ENCODE assay signal across 20 cellular contexts in the genomic region with DNA sequence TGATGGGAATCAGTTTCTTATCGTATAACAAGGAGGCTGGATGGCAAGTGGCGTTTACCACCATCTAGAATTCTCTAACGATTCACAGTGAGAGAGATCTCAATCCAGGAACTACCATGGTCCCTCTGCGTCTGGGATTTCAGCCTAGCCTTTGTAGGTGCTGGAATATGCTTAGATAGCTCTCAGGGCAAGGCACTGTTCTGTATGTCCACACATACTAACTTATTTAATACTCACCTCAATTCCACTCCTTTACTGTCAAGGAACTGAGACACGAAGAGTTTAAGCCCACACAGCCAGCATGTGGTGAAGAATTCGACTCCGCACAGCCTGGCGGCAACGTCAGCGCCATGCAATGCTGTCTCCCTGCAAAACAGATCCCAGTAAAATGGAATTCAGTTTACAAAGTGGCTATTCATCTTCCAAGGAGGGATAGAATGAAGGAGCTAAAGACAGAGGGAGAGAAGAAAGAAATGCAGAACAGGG.
DNase-seq lines count a peak whose midpoint lies in the region; ATAC-seq, FAIRE-seq and TF ChIP-seq lines count a peak whose summit lies in the region.
"Had no signal": no experiment of that assay in that cellular context is flagged by ENCODE, and none has a peak within 500 bp of the region (broad histone marks: within the 10 kb centered on the region; RNA-seq: fewer than 3 reads in every experiment).

No MANE protein-coding gene starts in this region.

- H3K56ac ChIP-seq in H1 (replicated peaks; ENCODE audit: insufficient read length, low read depth, low read length), result peak overlapping the region; percentile 75

- TF ChIP-seq CTCF in H1 (IDR thresholded peaks at IDR 0.05; ENCODE audit: control extremely low read depth in 1 of 3, insufficient read depth in 1 of 3, low read depth in 1 of 3, low read length in 3 of 3), result no peak
- no peak for TF ChIP-seq CTCF in retinal pigment epithelial cell (conservative IDR thresholded peaks at IDR 0.05; ENCODE audit: low read depth, low read length)
- TF ChIP-seq CTCF in pancreas (IDR thresholded peaks at IDR 0.05), result no peak
- TF ChIP-seq CTCF in natural killer cell (IDR thresholded peaks at IDR 0.05), result no peak

- TF ChIP-seq EP300 in H1 (IDR thresholded peaks at IDR 0.05; ENCODE audit: borderline replicate concordance in 1 of 2, low read depth in 2 of 2, low read length in 2 of 2), result no peak

- H3K4me1 ChIP-seq in HUES48 (ENCODE audit: control insufficient read depth, insufficient read depth, low read length), result peaks cover 60% of the 10 kb centered on the region
- peaks cover 23 to 41% (median 33%) of the 10 kb centered on the region in 4 experiments for H3K4me1 ChIP-seq in H1 (replicated peaks in 1 of 4; ENCODE audit: control insufficient read depth in 3 of 4, insufficient read depth in 4 of 4, low read length in 3 of 4)
- no peaks in the 10 kb centered on the region for H3K4me1 ChIP-seq in pancreas
- H3K4me1 ChIP-seq: spleen had no signal

- peaks cover 5% of the 10 kb centered on the region for H3K23me2 ChIP-seq in H1 (ENCODE audit: low read depth, low read length)

- H2BK5ac ChIP-seq in H1 (ENCODE audit: low read depth, low read length), result peak overlapping the region; percentile 100

- no peak overlapping the region for H3K27ac Mint-ChIP-seq in natural killer cell
- H3K27ac Mint-ChIP-seq: naive thymus-derived CD4-positive, alpha-beta T cell had no signal

- H3K27me3 Mint-ChIP-seq in natural killer cell (ENCODE audit: low read depth in 2 of 2), result no peaks in the 10 kb centered on the region

- H3K9ac ChIP-seq in HUES48 (ENCODE audit: low read depth, low read length) (peak overlapping the region; percentile 80), H1 (replicated peaks in 1 of 4; ENCODE audit: extremely low read depth in 1 of 4, low read depth in 3 of 4, low read length in 3 of 4) (peak overlapping the region; percentile 20 to 86 (median 70))

- no peaks in the 10 kb centered on the region for H4K20me1 ChIP-seq in H1 (replicated peaks in 1 of 2; ENCODE audit: control insufficient read depth in 1 of 2, insufficient read depth in 2 of 2, low read length in 2 of 2)

- no peaks in the 10 kb centered on the region for H3K79me2 ChIP-seq in H1 (ENCODE audit: control insufficient read depth in 1 of 2, insufficient read depth in 2 of 2, low read length in 2 of 2)

- H3K36me3 ChIP-seq in HUES48 (ENCODE audit: control insufficient read depth, insufficient read depth, low read length), result no peaks in the 10 kb centered on the region
- no peaks in the 10 kb centered on the region for H3K36me3 ChIP-seq in H1 (ENCODE audit: control insufficient read depth in 2 of 4, insufficient read depth in 4 of 4, low read length in 3 of 4)
- H3K36me3 ChIP-seq in pancreas, result no peaks in the 10 kb centered on the region
- H3K36me3 ChIP-seq: esophagus squamous epithelium, spleen had no signal

- peak overlapping the region; percentile 100 for H2AK5ac ChIP-seq in H1 (ENCODE audit: low read depth, low read length)

- H3K4me3 ChIP-seq in HUES48 (ENCODE audit: low read depth, low read length) (peak overlapping the region; percentile 55), H1 (ENCODE audit: extremely low read depth in 1 of 4, insufficient read depth in 2 of 4, low read depth in 3 of 4, low read length in 4 of 4) (peak overlapping the region; percentile 2 to 51 (median 27); a peak in 7 of 8 replicates), retinal pigment epithelial cell (ENCODE audit: low read length) (peak overlapping the region; percentile 19), pancreas (no peak overlapping the region)
- H3K4me3 ChIP-seq: spleen had no signal

- H3K27me3 ChIP-seq in HUES48 (ENCODE audit: control insufficient read depth, insufficient read depth, low read length), result no peaks in the 10 kb centered on the region
- no peaks in the 10 kb centered on the region for H3K27me3 ChIP-seq in H1 (replicated peaks in 1 of 4; ENCODE audit: control insufficient read depth in 3 of 4, extremely low read depth in 1 of 4, insufficient read depth in 3 of 4, low read length in 3 of 4)
- H3K27me3 ChIP-seq in layer of hippocampus (ENCODE audit: control insufficient read depth, insufficient read depth, low read length), result no peaks in the 10 kb centered on the region
- H3K27me3 ChIP-seq in pancreas, result no peaks in the 10 kb centered on the region

- peak overlapping the region; percentile 98 for H3K18ac ChIP-seq in H1 (ENCODE audit: extremely low read depth, low read length)

- POLR2A ChIA-PET in H1 (lab: Charles Lee; ENCODE audit: partially characterized antibody), result interaction anchor here (0.6 to 5.0 kb wide), 16 partner anchors 11 to 404 kb away, joined by 3 to 46 read pairs (median 4); a partner anchor contains a TSS

- peak overlapping the region; percentile 76 to 96 for H3K4me2 ChIP-seq in H1 (ENCODE audit: insufficient read depth in 1 of 2, low read depth in 2 of 2, low read length in 2 of 2)

- DNase-seq in H1 (ENCODE audit: low read depth in 1 of 2, low spot score in 2 of 2), result peak in 1 of 2 experiments; percentile 60
- peak; percentile 20 for DNase-seq in retinal pigment epithelial cell (ENCODE audit: low read depth)
- no peak for DNase-seq in pancreas
- DNase-seq in natural killer cell, result no peak
- no peak for DNase-seq in activated CD4-positive, alpha-beta T cell treated with anti-CD3 and anti-CD28 coated beads, Interleukin-2, amount 50 U/mL, for 1 hour
- DNase-seq: activated effector memory CD4-positive, alpha-beta T cell treated with anti-CD3 and anti-CD28 coated beads, Interleukin-2, amount 50 U/mL, for 16 hours; effector CD4-positive, alpha-beta T cell; esophagus squamous epithelium; Karpas-422; kidney; naive thymus-derived CD4-positive, alpha-beta T cell; NCI-H1092; OCI-M1; SIG-M5; spleen; T-helper 1 cell had no signal

- H3K9me3 Mint-ChIP-seq in natural killer cell, result no peaks in the 10 kb centered on the region
- H3K9me3 Mint-ChIP-seq: naive thymus-derived CD4-positive, alpha-beta T cell had no signal

- no peak overlapping the region for H2AFZ ChIP-seq in H1 (ENCODE audit: low read length)

- no peaks in the 10 kb centered on the region for H3K4me1 Mint-ChIP-seq in natural killer cell
- H3K4me1 Mint-ChIP-seq: naive thymus-derived CD4-positive, alpha-beta T cell had no signal

- peak overlapping the region; percentile 96 for H2BK120ac ChIP-seq in H1 (replicated peaks; ENCODE audit: low read depth, low read length)

- peak overlapping the region; percentile 100 for H2BK12ac ChIP-seq in H1 (ENCODE audit: low read depth, low read length)

- H2BK15ac ChIP-seq in H1 (ENCODE audit: low read length), result peak overlapping the region; percentile 1; the same call in 1 of the 2 replicates

- H3K79me1 ChIP-seq in H1 (ENCODE audit: low read depth, low read length), result no peaks in the 10 kb centered on the region

- H3K9me3 ChIP-seq in HUES48 (ENCODE audit: control insufficient read depth, insufficient read depth, low read length) (no peaks in the 10 kb centered on the region), H1 (ENCODE audit: insufficient read depth in 2 of 2, low read depth in 1 of 2, low read length in 1 of 2) (no peaks in the 10 kb centered on the region), pancreas (no peaks in the 10 kb centered on the region)
- H3K9me3 ChIP-seq: esophagus squamous epithelium, spleen had no signal

- H3K23ac ChIP-seq in H1 (ENCODE audit: insufficient read length), result no peak overlapping the region

- H3K27ac ChIP-seq in HUES48 (ENCODE audit: low read depth, low read length) (peak overlapping the region; percentile 99), H1 (ENCODE audit: low read depth, low read length) (peak overlapping the region; percentile 89), layer of hippocampus (ENCODE audit: low read depth, low read length) (peak overlapping the region; percentile 21), pancreas (no peak overlapping the region)
- H3K27ac ChIP-seq: esophagus squamous epithelium, spleen had no signal

- H3K4ac ChIP-seq in H1 (replicated peaks; ENCODE audit: insufficient read length, low read depth, low read length), result peak overlapping the region; percentile 96

- peak overlapping the region; percentile 97 for H4K91ac ChIP-seq in H1 (replicated peaks; ENCODE audit: insufficient read length, low read length)

- CTCF ChIA-PET in H1 (lab: Charles Lee; ENCODE audit: partially characterized antibody), result interaction anchor here (0.8 to 5.8 kb wide), 8 partner anchors 9 to 382 kb away, joined by 3 to 28 read pairs (median 4); a partner anchor contains a TSS

- no peaks in the 10 kb centered on the region for H3K36me3 Mint-ChIP-seq in natural killer cell
- H3K36me3 Mint-ChIP-seq: naive thymus-derived CD4-positive, alpha-beta T cell had no signal

- peak overlapping the region; percentile 82 for H4K5ac ChIP-seq in H1 (ENCODE audit: insufficient read length, low read depth, low read length)

- FAIRE-seq in H1 (lab: Jason Lieb, UNC), result no peak
- FAIRE-seq in pancreas (lab: Jason Lieb, UNC), result no peak
- FAIRE-seq: GM18507, kidney had no signal

- no peak; a peak in 1 of 4 replicates for TF ChIP-seq RAD21 in H1 (IDR thresholded peaks at IDR 0.05 in 1 of 2, conservative IDR thresholded peaks at IDR 0.05 in 1 of 2; ENCODE audit: low read depth in 2 of 2, low read length in 2 of 2)

- peak overlapping the region; percentile 86 for H2BK20ac ChIP-seq in H1 (ENCODE audit: low read length)

- H4K8ac ChIP-seq in H1 (ENCODE audit: extremely low read depth, insufficient read depth, low read length), result no peak overlapping the region; the same call in 1 of the 2 replicates

- no peak overlapping the region for H3K4me3 Mint-ChIP-seq in natural killer cell
- H3K4me3 Mint-ChIP-seq: naive thymus-derived CD4-positive, alpha-beta T cell had no signal

- H3K14ac ChIP-seq in H1 (ENCODE audit: insufficient read length), result peak overlapping the region; percentile 7

- ATAC-seq in pancreas, result no peak
- no peak for ATAC-seq in GM18909 (IDR thresholded peaks at IDR 0.05; ENCODE audit: poor library complexity, unreplicated experiment)
- ATAC-seq in natural killer cell, result no peak
- ATAC-seq: naive thymus-derived CD4-positive, alpha-beta T cell had no signal

- no peak; a peak in 1 of 3 replicates for TF ChIP-seq POLR2A in H1 (IDR thresholded peaks at IDR 0.05; ENCODE audit: control extremely low read depth in 1 of 2, low read depth in 2 of 2, low read length in 2 of 2)

- WGBS in H1 (ENCODE audit: extremely low coverage in 1 of 2, insufficient coverage in 1 of 2, insufficient read length in 1 of 2, insufficient replicate concordance in 2 of 2, low coverage in 1 of 2, low lambda C conversion rate in 2 of 2, missing lambda C conversion rate in 1 of 2), 2 experiments, result 2% methylated on average over 10 of the region's 10 CpGs; no CpG with 5 or more reads in 1 of the 2 experiments
- 67 to 73% methylated on average over 10 of the region's 10 CpGs for WGBS in pancreas, 2 donors

- intact Hi-C loops in pancreas (cut with DNase I), result no loop called here
- intact Hi-C loops in natural killer cell (cut with micrococcal nuclease), result no loop called here

TF ChIP-seq in H1, 55 proteins besides CTCF, POLR2A, EP300 and RAD21 (continues in another document):
- TF ChIP-seq TBP (IDR thresholded peaks at IDR 0.05; ENCODE audit: low read depth, low read length) (no peak), GTF2F1 (IDR thresholded peaks at IDR 0.05; ENCODE audit: borderline replicate concordance, low read depth, low read length) (no peak), NRF1 (IDR thresholded peaks at IDR 0.05; ENCODE audit: low read depth, low read length) (no peak), BCL11A (IDR thresholded peaks at IDR 0.05; ENCODE audit: low read depth in 2 of 2, low read length in 2 of 2) (no peak), TAF7 (optimal IDR thresholded peaks at IDR 0.05; ENCODE audit: borderline replicate concordance, low read depth, low read length) (no peak)

Comparison
In these comparisons a context has a peak if more than half of its experiments do, and no peak if none do; other contexts are left out.
1. H3K27ac ChIP-seq: peak in HUES48 (single experiment), H1 (single experiment) and layer of hippocampus (single experiment); none in pancreas (0 of 4).
2. H3K4me3 ChIP-seq: peak in HUES48 (single experiment), H1 (4 of 4) and retinal pigment epithelial cell (single experiment); none in pancreas (0 of 4).